In the genomic region with DNA sequence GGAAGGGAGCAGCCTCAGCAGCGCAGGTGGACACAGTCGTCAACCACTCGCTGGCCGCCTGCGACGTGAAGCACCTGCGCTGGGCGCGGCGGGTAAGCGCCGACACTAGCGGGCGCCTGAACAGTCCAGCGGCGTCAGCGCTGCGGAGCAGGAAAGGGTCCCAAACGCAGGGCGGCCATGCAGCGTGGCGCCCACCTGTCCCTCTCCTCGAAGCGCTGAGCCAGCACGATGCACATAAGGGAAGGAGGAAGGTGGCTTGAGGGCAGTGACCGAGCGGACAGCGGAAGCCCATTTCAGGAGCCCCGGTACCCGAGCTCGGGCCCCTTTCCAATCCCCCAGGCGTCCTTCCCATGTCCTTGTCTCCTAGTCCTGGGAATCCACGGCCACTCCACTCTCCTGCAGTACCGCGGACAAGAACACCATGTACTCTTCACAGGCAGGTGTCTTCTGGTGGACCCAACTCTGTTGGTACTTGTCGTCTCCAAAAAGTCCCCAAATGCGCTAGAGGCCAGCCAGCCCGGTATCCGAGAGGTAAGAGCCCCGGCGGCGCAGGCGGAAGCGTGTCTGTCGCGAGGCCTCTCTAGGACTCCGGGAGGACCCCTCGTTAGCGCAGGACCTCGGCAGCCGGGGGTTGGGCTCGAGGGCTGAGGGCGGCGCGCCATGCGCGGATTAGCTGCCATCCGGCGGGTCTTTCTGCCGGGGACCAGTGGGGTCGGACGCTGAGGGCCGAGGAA, we compare ENCODE assay signal across 9 cellular contexts. TPM values are rescaled to one million over a fixed set of nuclear protein-coding genes. Genes with fewer than 3 reads are reported as not detected.
DNase-seq lines count a peak whose midpoint lies in the region; ATAC-seq and TF ChIP-seq lines count a peak whose summit lies in the region.
"Had no signal": no experiment of that assay in that cellular context is flagged by ENCODE, and none has a peak within 500 bp of the region (broad histone marks: within the 10 kb centered on the region; RNA-seq: fewer than 3 reads in every experiment).

No MANE protein-coding gene starts in this region.

- DNase-seq in Ammon's horn (ENCODE audit: low spot score) = peak; percentile 33
- peak; percentile 33 for DNase-seq in NCI-H510A (lab: John Stamatoyannopoulos, UW)
- DNase-seq in naive thymus-derived CD4-positive, alpha-beta T cell = peak in 7 of 9 donors; percentile 29 to 58 (median 48)
- peak; percentile 48 to 71 for DNase-seq in tibial artery
- DNase-seq in NK-92 (lab: John Stamatoyannopoulos, UW; ENCODE audit: unreplicated experiment) = no peak
- no peak for DNase-seq in SJCRH30

- no peaks in the 10 kb centered on the region for H3K4me1 ChIP-seq in ectodermal cell (ENCODE audit: control insufficient read depth, insufficient read depth, low read length)
- H3K4me1 ChIP-seq in naive thymus-derived CD4-positive, alpha-beta T cell (ENCODE audit: control insufficient read depth in 2 of 2, insufficient read depth in 2 of 2, low read length in 2 of 2) = no peaks in the 10 kb centered on the region
- no peaks in the 10 kb centered on the region for H3K4me1 ChIP-seq in tibial artery
- no peaks in the 10 kb centered on the region for H3K4me1 ChIP-seq in SJCRH30

- H3K27me3 Mint-ChIP-seq in naive thymus-derived CD4-positive, alpha-beta T cell = peaks cover 0 to 20% (median 0%) of the 10 kb centered on the region in 5 donors

- H3K4me3 ChIP-seq in ectodermal cell (ENCODE audit: insufficient read depth, low read depth, low read length) (peak overlapping the region; percentile 30), tibial artery (peak overlapping the region; percentile 33 to 50), SJCRH30 (no peak overlapping the region)
- H3K4me3 ChIP-seq in naive thymus-derived CD4-positive, alpha-beta T cell (ENCODE audit: low read length) = peak overlapping the region; percentile 59

- H3K36me3 Mint-ChIP-seq in naive thymus-derived CD4-positive, alpha-beta T cell = peaks cover 15 to 32% (median 20%) of the 10 kb centered on the region in 5 donors

- H3K36me3 ChIP-seq in ectodermal cell (ENCODE audit: control insufficient read depth, insufficient read depth, low read length) (no peaks in the 10 kb centered on the region), tibial artery (peaks cover 9 to 22% (median 17%) of the 10 kb centered on the region in 3 donors), SJCRH30 (no peaks in the 10 kb centered on the region)
- H3K36me3 ChIP-seq in naive thymus-derived CD4-positive, alpha-beta T cell (ENCODE audit: control insufficient read depth in 2 of 3, insufficient read depth in 3 of 3, low read length in 3 of 3) = peaks cover 0 to 6% (median 2%) of the 10 kb centered on the region in 3 experiments

- POLR2A ChIA-PET in naive thymus-derived CD4-positive, alpha-beta T cell (lab: Charles Lee) = interaction anchor here (0.9 to 1.8 kb wide), 2 partner anchors 14 to 19 kb away, joined by 3 to 8 read pairs; a partner anchor contains a TSS

- CTCF ChIA-PET in naive thymus-derived CD4-positive, alpha-beta T cell (lab: Charles Lee) = no interaction called here

- H3K4me3 Mint-ChIP-seq in naive thymus-derived CD4-positive, alpha-beta T cell = peak overlapping the region; percentile 28 to 92 (median 89)

- TF ChIP-seq CTCF in tibial artery (IDR thresholded peaks at IDR 0.05) = no peak

- WGBS in ectodermal cell, 2 experiments = 27 to 33% methylated on average over 63 of the region's 63 CpGs

- ATAC-seq in naive thymus-derived CD4-positive, alpha-beta T cell = peak; percentile 87
- ATAC-seq in HG03139 (IDR thresholded peaks at IDR 0.05; ENCODE audit: unreplicated experiment) = no peak

- peaks cover 8% of the 10 kb centered on the region for H3K27me3 ChIP-seq in ectodermal cell (ENCODE audit: control insufficient read depth, insufficient read depth, low read length, poor library complexity, severe bottlenecking)
- no peaks in the 10 kb centered on the region for H3K27me3 ChIP-seq in naive thymus-derived CD4-positive, alpha-beta T cell (ENCODE audit: control insufficient read depth in 2 of 2, insufficient read depth in 2 of 2, low read length in 2 of 2)
- H3K27me3 ChIP-seq in tibial artery = peaks cover 0 to 10% of the 10 kb centered on the region in 2 donors
- H3K27me3 ChIP-seq in SJCRH30 = no peaks in the 10 kb centered on the region

- H3K9me3 ChIP-seq in ectodermal cell (ENCODE audit: control insufficient read depth, low read length) (no peaks in the 10 kb centered on the region), tibial artery (peaks cover 18 to 67% (median 64%) of the 10 kb centered on the region in 3 donors), SJCRH30 (replicated peaks) (peaks cover 5% of the 10 kb centered on the region; the same call in 1 of the 2 replicates)
- peaks cover 12 to 51% (median 23%) of the 10 kb centered on the region in 3 experiments for H3K9me3 ChIP-seq in naive thymus-derived CD4-positive, alpha-beta T cell (ENCODE audit: control insufficient read depth in 2 of 3, low read length in 3 of 3)

- H3K9me3 Mint-ChIP-seq in naive thymus-derived CD4-positive, alpha-beta T cell = peaks cover 10 to 58% (median 43%) of the 10 kb centered on the region in 11 donors

- intact Hi-C loops in naive thymus-derived CD4-positive, alpha-beta T cell (cut with micrococcal nuclease) = loop anchor here in 1 of 2 donors (1.0 kb wide), 1 partner anchor 14 kb away; a partner anchor contains a TSS
- intact Hi-C loops in tibial artery (cut with DNase I; ENCODE audit: low total_unique reads) = no loop called here

- peak overlapping the region in 4 of 9 donors; percentile 25 to 59 (median 48) for H3K27ac Mint-ChIP-seq in naive thymus-derived CD4-positive, alpha-beta T cell

- H3K27ac ChIP-seq in ectodermal cell (ENCODE audit: insufficient read depth, low read depth, low read length, poor library complexity, severe bottlenecking) (no peak overlapping the region), tibial artery (no peak overlapping the region), SJCRH30 (no peak overlapping the region)
- no peak overlapping the region for H3K27ac ChIP-seq in naive thymus-derived CD4-positive, alpha-beta T cell (ENCODE audit: low read depth, low read length)

- H3K4me1 Mint-ChIP-seq in naive thymus-derived CD4-positive, alpha-beta T cell = peaks cover 6 to 16% (median 12%) of the 10 kb centered on the region in 7 donors

RNA-seq across cellular contexts. Expression of a gene that starts 14.4 kb away (rescaled TPM):
- polyA plus RNA-seq in ectodermal cell (2013, experiment 1 of 4) = 27.6 TPM
- polyA plus RNA-seq in ectodermal cell (2013, experiment 2 of 4) = 37.8 TPM
- polyA plus RNA-seq in ectodermal cell (2013, experiment 3 of 4) = 28.0 TPM
- polyA plus RNA-seq in ectodermal cell (2013, experiment 4 of 4) = 30.7 TPM
- 10 to 100 TPM in 3 of 5 experiments, 1 to 10 TPM in 2; 5.1 to 20.3 (median 11.2) TPM for total RNA-seq in naive thymus-derived CD4-positive, alpha-beta T cell
- 10 to 100 TPM in 1 of 2 donors, 1 to 10 TPM in 1; 9.1 to 13.6 TPM for polyA plus RNA-seq in naive thymus-derived CD4-positive, alpha-beta T cell
- 5.4 and 6.8 TPM in 2 replicates for total RNA-seq in SJCRH30 (2014; rRNA removed; shearing (Covaris generic))

RNA-seq across cellular contexts. Expression of a gene that starts 18.6 kb away (rescaled TPM):
- polyA plus RNA-seq in ectodermal cell (2013, experiment 1 of 4) = 0.07 TPM
- polyA plus RNA-seq in ectodermal cell (2013, experiment 2 of 4) = 0.11 TPM
- 0.16 TPM for polyA plus RNA-seq in ectodermal cell (2013, experiment 3 of 4)
- polyA plus RNA-seq in ectodermal cell (2013, experiment 4 of 4) = 0.08 TPM
- total RNA-seq in naive thymus-derived CD4-positive, alpha-beta T cell = under 1 TPM in 4 of 5 experiments, not detected in 1; 0.05 to 0.19 (median 0.13) TPM
- under 1 TPM in 1 of 2 donors, not detected in 1; 0.06 TPM for polyA plus RNA-seq in naive thymus-derived CD4-positive, alpha-beta T cell
- not detected in 2 replicates for total RNA-seq in SJCRH30 (2014; rRNA removed; shearing (Covaris generic))
- total RNA-seq: SK-MEL-5 had no signal

RNA-seq across cellular contexts. Expression of a gene that starts 19.0 kb away (rescaled TPM):
- 0.07 TPM for polyA plus RNA-seq in ectodermal cell (2013, experiment 1 of 4)
- 0.14 TPM for polyA plus RNA-seq in ectodermal cell (2013, experiment 2 of 4)
- polyA plus RNA-seq in ectodermal cell (2013, experiment 3 of 4) = not detected
- polyA plus RNA-seq in ectodermal cell (2013, experiment 4 of 4) = 0.08 TPM
- total RNA-seq in naive thymus-derived CD4-positive, alpha-beta T cell = 10 to 100 TPM in 2 of 5 experiments, 1 to 10 TPM in 3; 3.5 to 14.8 (median 5.7) TPM
- 1 to 10 TPM; 1.4 to 1.6 TPM for polyA plus RNA-seq in naive thymus-derived CD4-positive, alpha-beta T cell
- 1.7 and 1.8 TPM in 2 replicates for total RNA-seq in SJCRH30 (2014; rRNA removed; shearing (Covaris generic))
- total RNA-seq: SK-MEL-5 had no signal

Comparison
In these comparisons a context has a peak if more than half of its experiments do, and no peak if none do; other contexts are left out.
1. DNase-seq: peak in Ammon's horn (single experiment), NCI-H510A (single experiment), naive thymus-derived CD4-positive, alpha-beta T cell (7 of 9) and tibial artery (2 of 2); none in NK-92 (single experiment) and SJCRH30 (0 of 2).